Comparison of ENCODE assay signal across 1 cellular context in genomic region chr12:79302171-79302841, GRCh38.
TF ChIP-seq lines count a peak whose summit lies in the region.

No MANE protein-coding gene starts in this region.

TF ChIP-seq in A549, 52 proteins besides CTCF, POLR2A, EP300 and RAD21 (continued from another document):
- TF ChIP-seq E2F6 (IDR thresholded peaks at IDR 0.05; ENCODE audit: borderline replicate concordance, low read depth) = no peak
